In genomic region chr3:50604110-50604621, GRCh38 we compare ENCODE assay signal across 7 cellular contexts. TPM values are rescaled to one million over a fixed set of nuclear protein-coding genes. Genes with fewer than 3 reads are reported as not detected.
A peak's percentile ranks its signal among the peaks of the same experiment; 100 is the strongest.
DNase-seq lines count a peak whose midpoint lies in the region; ATAC-seq and TF ChIP-seq lines count a peak whose summit lies in the region.
"Had no signal": no experiment of that assay in that cellular context is flagged by ENCODE, and none has a peak within 500 bp of the region (broad histone marks: within the 10 kb centered on the region; RNA-seq: fewer than 3 reads in every experiment).

No MANE protein-coding gene starts in this region.

- peak overlapping the region; percentile 95 for H3K4me3 Mint-ChIP-seq in activated T-helper 2 cell treated with anti-CD3 and anti-CD28 coated beads, Interferon-gamma antibody, Interleukin-2, Interleukin-4, amounts not matched to agents 10 μg/mL and 5 μg/mL and 100 μg/mL, durations not matched to agents 14 hours and 24 hours and 36 hours (ENCODE audit: low read depth)

- intact Hi-C loops in activated T-helper 2 cell treated with anti-CD3 and anti-CD28 coated beads, Interferon-gamma antibody, Interleukin-2, Interleukin-4, amounts not matched to agents 10 μg/mL and 5 μg/mL and 100 μg/mL, durations not matched to agents 14 hours and 24 hours and 36 hours (cut with micrococcal nuclease), result loop anchor here (5.0 kb wide), 2 partner anchors 267 to 367 kb away; partner anchors contain the start of gene GNAI2
- intact Hi-C loops in PC-3 (cut with micrococcal nuclease), result no loop called here

- H3K9me2 ChIP-seq in PC-3 (replicated peaks; ENCODE audit: low read length), result no peaks in the 10 kb centered on the region

- H3K9ac ChIP-seq in DND-41 (ENCODE audit: low read depth, low read length), result peak overlapping the region; percentile 91
- no peak overlapping the region for H3K9ac ChIP-seq in PC-3 (ENCODE audit: low read length)

- H2AFZ ChIP-seq in DND-41 (ENCODE audit: low read depth, low read length) (no peak overlapping the region), PC-3 (ENCODE audit: low read length) (no peak overlapping the region)

- DNase-seq in DND-41 (peak; percentile 68), PC-3 (no peak), LoVo (ENCODE audit: low spot score) (no peak)
- no peak for DNase-seq in activated T-helper 2 cell treated with anti-CD3 and anti-CD28 coated beads, Interferon-gamma antibody, Interleukin-2, Interleukin-4, amounts not matched to agents 10 μg/mL and 5 μg/mL and 100 μg/mL, durations not matched to agents 14 hours and 24 hours and 36 hours (ENCODE audit: low spot score)
- DNase-seq: NCI-H1694 had no signal

- H3F3A ChIP-seq in PC-3 (ENCODE audit: low read length, unreplicated experiment), result no peaks in the 10 kb centered on the region

- H3K27ac ChIP-seq in DND-41 (ENCODE audit: low read length) (peak overlapping the region; percentile 99), neutrophil (peak overlapping the region; percentile 73), PC-3 (ENCODE audit: low read length) (no peak overlapping the region)

- H3K36me3 ChIP-seq in DND-41 (ENCODE audit: insufficient read depth, low read length) (peaks cover 61% of the 10 kb centered on the region), neutrophil (peaks cover 19% of the 10 kb centered on the region), PC-3 (ENCODE audit: low read depth, low read length) (no peaks in the 10 kb centered on the region)

- H3K4me3 ChIP-seq in DND-41 (ENCODE audit: low read depth in 1 of 2, low read length in 2 of 2), result peak overlapping the region in 1 of 2 experiments; percentile 82; a peak in 2 of 4 replicates
- no peak overlapping the region for H3K4me3 ChIP-seq in neutrophil (ENCODE audit: low read depth in 1 of 2, low read length in 1 of 2)
- no peak overlapping the region for H3K4me3 ChIP-seq in PC-3 (ENCODE audit: low read length)

- no peaks in the 10 kb centered on the region for H3K27me3 ChIP-seq in DND-41 (ENCODE audit: insufficient read depth, low read length, poor library complexity)
- no peaks in the 10 kb centered on the region for H3K27me3 ChIP-seq in neutrophil
- no peaks in the 10 kb centered on the region for H3K27me3 ChIP-seq in PC-3 (ENCODE audit: low read length)

- H3K4me2 ChIP-seq in DND-41 (ENCODE audit: insufficient read depth, low read length) (peak overlapping the region; percentile 85), PC-3 (ENCODE audit: low read length) (no peak overlapping the region)

- peak overlapping the region; percentile 100 for H3K27ac Mint-ChIP-seq in activated T-helper 2 cell treated with anti-CD3 and anti-CD28 coated beads, Interferon-gamma antibody, Interleukin-2, Interleukin-4, amounts not matched to agents 10 μg/mL and 5 μg/mL and 100 μg/mL, durations not matched to agents 14 hours and 24 hours and 36 hours

- H4K20me1 ChIP-seq in DND-41 (ENCODE audit: insufficient read depth, low read length), result peaks cover 39% of the 10 kb centered on the region
- H4K20me1 ChIP-seq in PC-3 (ENCODE audit: low read length), result no peaks in the 10 kb centered on the region

- no TSS peak for BruUV-seq in PC-3 (replicated peaks; lab: Mats Ljungman, UMichigan)

- H3K4me1 ChIP-seq in DND-41 (ENCODE audit: insufficient read depth, low read length), result peaks cover 94% of the 10 kb centered on the region
- peaks cover 48 to 50% of the 10 kb centered on the region in 2 experiments for H3K4me1 ChIP-seq in neutrophil (ENCODE audit: control insufficient read depth in 1 of 2, insufficient read depth in 1 of 2, low read depth in 1 of 2, low read length in 1 of 2)
- H3K4me1 ChIP-seq in PC-3 (ENCODE audit: insufficient read depth, low read length), result peaks cover 27% of the 10 kb centered on the region

- peak; percentile 1; the same call in 2 of the 3 replicates for ATAC-seq in DND-41 (ENCODE audit: insufficient read depth, low read depth)
- ATAC-seq in HG03439 (IDR thresholded peaks at IDR 0.05; ENCODE audit: unreplicated experiment), result no peak
- ATAC-seq in PC-3, result no peak

- TF ChIP-seq CTCF in DND-41 (IDR thresholded peaks at IDR 0.05; ENCODE audit: borderline replicate concordance, extremely low read depth, low read length, poor library complexity, severe bottlenecking) (no peak), neutrophil (IDR thresholded peaks at IDR 0.05) (no peak), PC-3 (conservative IDR thresholded peaks at IDR 0.05; ENCODE audit: low read depth, low read length) (no peak)

- no peaks in the 10 kb centered on the region for H3K27me3 Mint-ChIP-seq in activated T-helper 2 cell treated with anti-CD3 and anti-CD28 coated beads, Interferon-gamma antibody, Interleukin-2, Interleukin-4, amounts not matched to agents 10 μg/mL and 5 μg/mL and 100 μg/mL, durations not matched to agents 14 hours and 24 hours and 36 hours (ENCODE audit: low read depth)

- H3K9me3 Mint-ChIP-seq in activated T-helper 2 cell treated with anti-CD3 and anti-CD28 coated beads, Interferon-gamma antibody, Interleukin-2, Interleukin-4, amounts not matched to agents 10 μg/mL and 5 μg/mL and 100 μg/mL, durations not matched to agents 14 hours and 24 hours and 36 hours, result no peaks in the 10 kb centered on the region

- POLR2A ChIA-PET in PC-3 (lab: Charles Lee; ENCODE audit: unreplicated experiment), result no interaction called here

- H3K79me2 ChIP-seq in DND-41 (ENCODE audit: insufficient read depth, low read length) (peaks cover 83% of the 10 kb centered on the region), PC-3 (ENCODE audit: low read length) (no peaks in the 10 kb centered on the region)

- CTCF ChIA-PET in PC-3 (lab: Charles Lee), result no interaction called here

- H3K36me3 Mint-ChIP-seq in activated T-helper 2 cell treated with anti-CD3 and anti-CD28 coated beads, Interferon-gamma antibody, Interleukin-2, Interleukin-4, amounts not matched to agents 10 μg/mL and 5 μg/mL and 100 μg/mL, durations not matched to agents 14 hours and 24 hours and 36 hours (ENCODE audit: low read depth), result peaks cover 88% of the 10 kb centered on the region

- no peaks in the 10 kb centered on the region for H3K9me3 ChIP-seq in DND-41 (ENCODE audit: insufficient read depth, low read length, severe bottlenecking)
- H3K9me3 ChIP-seq in neutrophil, result no peaks in the 10 kb centered on the region
- no peaks in the 10 kb centered on the region for H3K9me3 ChIP-seq in PC-3 (ENCODE audit: low read length)

- peaks cover 69% of the 10 kb centered on the region for H3K4me1 Mint-ChIP-seq in activated T-helper 2 cell treated with anti-CD3 and anti-CD28 coated beads, Interferon-gamma antibody, Interleukin-2, Interleukin-4, amounts not matched to agents 10 μg/mL and 5 μg/mL and 100 μg/mL, durations not matched to agents 14 hours and 24 hours and 36 hours (ENCODE audit: low read depth)

RNA-seq across cellular contexts. Expression of gene CISH, which starts 7.4 kb away (rescaled TPM):
- total RNA-seq in activated T-helper 2 cell treated with anti-CD3 and anti-CD28 coated beads, Interferon-gamma antibody, Interleukin-2, Interleukin-4, amounts not matched to agents 10 μg/mL and 5 μg/mL and 100 μg/mL, durations not matched to agents 14 hours and 24 hours and 36 hours, result 351 and 355 TPM in 2 replicates
- 1.6 and 2.3 TPM in 2 replicates for total RNA-seq in PC-3 (2014; rRNA removed)

RNA-seq across cellular contexts. Expression of gene MAPKAPK3, which starts 12.8 kb away (rescaled TPM):
- total RNA-seq in activated T-helper 2 cell treated with anti-CD3 and anti-CD28 coated beads, Interferon-gamma antibody, Interleukin-2, Interleukin-4, amounts not matched to agents 10 μg/mL and 5 μg/mL and 100 μg/mL, durations not matched to agents 14 hours and 24 hours and 36 hours, result 178 and 190 TPM in 2 replicates
- total RNA-seq in PC-3 (2014; rRNA removed), result 142 and 174 TPM in 2 replicates

RNA-seq across cellular contexts. Expression of gene HEMK1, which starts 34.8 kb away (rescaled TPM):
- 61.7 and 68.7 TPM in 2 replicates for total RNA-seq in activated T-helper 2 cell treated with anti-CD3 and anti-CD28 coated beads, Interferon-gamma antibody, Interleukin-2, Interleukin-4, amounts not matched to agents 10 μg/mL and 5 μg/mL and 100 μg/mL, durations not matched to agents 14 hours and 24 hours and 36 hours
- total RNA-seq in PC-3 (2014; rRNA removed), result 20.3 and 22.2 TPM in 2 replicates

RNA-seq across cellular contexts. Expression of gene C3orf18, which starts 36.6 kb away (rescaled TPM):
- 35.2 and 37.2 TPM in 2 replicates for total RNA-seq in activated T-helper 2 cell treated with anti-CD3 and anti-CD28 coated beads, Interferon-gamma antibody, Interleukin-2, Interleukin-4, amounts not matched to agents 10 μg/mL and 5 μg/mL and 100 μg/mL, durations not matched to agents 14 hours and 24 hours and 36 hours
- total RNA-seq in PC-3 (2014; rRNA removed), result 31.2 and 33.9 TPM in 2 replicates

Comparison
In these comparisons a context has a peak if more than half of its experiments do, and no peak if none do; other contexts are left out.
1. RNA of gene CISH, which starts 7.4 kb away (total RNA-seq): 351 to 355 TPM in activated T-helper 2 cell treated with anti-CD3 and anti-CD28 coated beads, Interferon-gamma antibody, Interleukin-2, Interleukin-4, amounts not matched to agents 10 μg/mL and 5 μg/mL and 100 μg/mL, durations not matched to agents 14 hours and 24 hours and 36 hours; 1.6 to 2.3 TPM in PC-3; every median in the first group is over 100 times any median in the second.